18 cellular contexts compared by ENCODE assay signal in genomic region chr7:54811925-54812264, GRCh38. TPM values are rescaled to one million over a fixed set of nuclear protein-coding genes. Genes with fewer than 3 reads are reported as not detected.
DNase-seq lines count a peak whose midpoint lies in the region; ATAC-seq and TF ChIP-seq lines count a peak whose summit lies in the region.
"Had no signal": no experiment of that assay in that cellular context is flagged by ENCODE, and none has a peak within 500 bp of the region (broad histone marks: within the 10 kb centered on the region; RNA-seq: fewer than 3 reads in every experiment).

No MANE protein-coding gene starts in this region.

- DNase-seq in RWPE1 (ENCODE audit: low spot score) (no peak), esophagus muscularis mucosa (ENCODE audit: extremely low spot score) (no peak), lung (ENCODE audit: low spot score) (no peak), ureter (ENCODE audit: low spot score) (no peak), A673 (ENCODE audit: low spot score) (no peak)
- DNase-seq: ACHN; activated CD4-positive, alpha-beta memory T cell treated with anti-CD3 and anti-CD28 coated beads for 36 hours; activated gamma-delta T cell treated with Interleukin-2 at 50 U/mL for 16 hours; GOT3; head of caudate nucleus; midbrain; NCI-H187 treated with DMSO at 0.1 percent for 48 hours; NK-92 treated with Interleukin-12 subunit alpha and Interleukin-12 subunit beta, amount 100 ng/mL, for 24 hours; sigmoid colon had no signal

- no peak overlapping the region for H2AFZ ChIP-seq in ACC112 (ENCODE audit: low read length, unreplicated experiment)

- TF ChIP-seq POLR2A in esophagus muscularis mucosa (IDR thresholded peaks at IDR 0.05; ENCODE audit: low read depth) = no peak

- H3K9me3 ChIP-seq in esophagus muscularis mucosa = no peaks in the 10 kb centered on the region
- no peaks in the 10 kb centered on the region for H3K9me3 ChIP-seq in lung (ENCODE audit: control insufficient read depth in 2 of 2, insufficient read depth in 1 of 2, low read length in 1 of 2)
- no peaks in the 10 kb centered on the region for H3K9me3 ChIP-seq in A673 (ENCODE audit: low read depth, low read length, poor library complexity, severe bottlenecking)
- H3K9me3 ChIP-seq: sigmoid colon, tibial nerve had no signal

- no peaks in the 10 kb centered on the region for H3K36me3 ChIP-seq in ACC112 (ENCODE audit: insufficient read depth, low read length)
- H3K36me3 ChIP-seq in esophagus muscularis mucosa = no peaks in the 10 kb centered on the region
- H3K36me3 ChIP-seq in lung (ENCODE audit: control insufficient read depth in 2 of 2, insufficient read depth in 2 of 2, low read length in 2 of 2) = no peaks in the 10 kb centered on the region
- H3K36me3 ChIP-seq in A673 (ENCODE audit: insufficient read depth, low read length, poor library complexity, severe bottlenecking) = no peaks in the 10 kb centered on the region
- H3K36me3 ChIP-seq: sigmoid colon, tibial nerve had no signal

- no TSS peak for BruUV-seq in A673 (replicated peaks; lab: Mats Ljungman, UMichigan)

- H3K27ac ChIP-seq in ACC112 (ENCODE audit: low read depth, low read length) = peak overlapping the region; percentile 57; the same call in 1 of the 2 replicates
- H3K27ac ChIP-seq in RWPE1 = peak overlapping the region; percentile 85
- peak overlapping the region; percentile 59 to 78 (median 72) for H3K27ac ChIP-seq in esophagus muscularis mucosa (replicated peaks in 1 of 4)
- H3K27ac ChIP-seq in lung (ENCODE audit: low read depth in 1 of 2, low read length in 1 of 2) = peak overlapping the region; percentile 5 to 46
- no peak overlapping the region for H3K27ac ChIP-seq in A673 (ENCODE audit: low read depth, low read length, poor library complexity, severe bottlenecking)

- H3K4me1 ChIP-seq in ACC112 (ENCODE audit: control insufficient read depth, insufficient read depth, low read length, unreplicated experiment) (peaks cover 23% of the 10 kb centered on the region), esophagus muscularis mucosa (peaks cover 13 to 45% (median 41%) of the 10 kb centered on the region in 4 donors), lung (ENCODE audit: control insufficient read depth in 2 of 2, insufficient read depth in 2 of 2, low read length in 2 of 2) (peaks cover 0 to 8% of the 10 kb centered on the region in 2 donors), A673 (ENCODE audit: insufficient read depth, low read length, poor library complexity, severe bottlenecking) (peaks cover 5% of the 10 kb centered on the region)

- CTCF ChIA-PET in RWPE1 (lab: Yijun Ruan, JAX) (no interaction called here), A673 (lab: Charles Lee) (no interaction called here)

- H3K27me3 ChIP-seq in ACC112 (ENCODE audit: insufficient read depth, low read length) (no peaks in the 10 kb centered on the region), esophagus muscularis mucosa (no peaks in the 10 kb centered on the region), lung (ENCODE audit: control insufficient read depth, insufficient read depth) (no peaks in the 10 kb centered on the region), A673 (replicated peaks; ENCODE audit: insufficient read depth, low read depth, low read length, poor library complexity) (no peaks in the 10 kb centered on the region)
- H3K27me3 ChIP-seq: sigmoid colon, tibial nerve had no signal

- H3K4me3 ChIP-seq in ACC112 (ENCODE audit: low read depth, low read length) = no peak overlapping the region
- no peak overlapping the region for H3K4me3 ChIP-seq in esophagus muscularis mucosa
- H3K4me3 ChIP-seq in lung = no peak overlapping the region
- no peak overlapping the region for H3K4me3 ChIP-seq in A673 (ENCODE audit: low read depth, low read length, poor library complexity, severe bottlenecking)
- H3K4me3 ChIP-seq: sigmoid colon, tibial nerve had no signal

- TF ChIP-seq EP300 in esophagus muscularis mucosa (IDR thresholded peaks at IDR 0.05) = no peak

- H3K79me2 ChIP-seq in ACC112 (ENCODE audit: control insufficient read depth, insufficient read depth, low read length, unreplicated experiment) = no peaks in the 10 kb centered on the region

- POLR2A ChIA-PET in RWPE1 (lab: Yijun Ruan, JAX; ENCODE audit: low non-redundant PET) = no interaction called here
- POLR2A ChIA-PET in A673 (lab: Charles Lee; ENCODE audit: low non-redundant PET) = no interaction called here

- no peak for TF ChIP-seq CTCF in RWPE1 (conservative IDR thresholded peaks at IDR 0.05; ENCODE audit: low read depth)
- no peak for TF ChIP-seq CTCF in esophagus muscularis mucosa (IDR thresholded peaks at IDR 0.05)
- TF ChIP-seq CTCF in lung (IDR thresholded peaks at IDR 0.05; ENCODE audit: control extremely low read depth, extremely low read depth) = no peak
- TF ChIP-seq CTCF in A673 (conservative IDR thresholded peaks at IDR 0.05; ENCODE audit: low read depth, low read length) = no peak

- no peak for ATAC-seq in lung (ENCODE audit: insufficient read depth, low FRiP score)
- ATAC-seq in GM18907 (IDR thresholded peaks at IDR 0.05; ENCODE audit: unreplicated experiment) = no peak
- ATAC-seq in HG02870 (IDR thresholded peaks at IDR 0.05; ENCODE audit: unreplicated experiment) = no peak

- WGBS in esophagus muscularis mucosa = 25% methylated on average over 3 of the region's 6 CpGs
- 37 to 65% methylated on average over 6 of the region's 6 CpGs for WGBS in lung, 2 donors

- intact Hi-C loops in esophagus muscularis mucosa (cut with DNase I) = no loop called here
- intact Hi-C loops in A673 (cut with micrococcal nuclease; ENCODE audit: unreplicated experiment) = no loop called here

RNA-seq across cellular contexts. Expression of gene SEC61G, which starts 52.9 kb away (rescaled TPM):
- total RNA-seq in esophagus muscularis mucosa (100 to 1,000 TPM in 2 of 4 donors, 10 to 100 TPM in 2; 85.6 to 242 (median 148) TPM), lung (100 to 1,000 TPM in 1 of 2 donors, 10 to 100 TPM in 1; 71.9 to 143 TPM), ureter (59.2 TPM), A673 (2021) (129 and 136 TPM in 2 replicates)
- 100 to 1,000 TPM; 318 to 452 TPM for polyA plus RNA-seq in lung
